26 cellular contexts compared by ENCODE assay signal in the genomic region with DNA sequence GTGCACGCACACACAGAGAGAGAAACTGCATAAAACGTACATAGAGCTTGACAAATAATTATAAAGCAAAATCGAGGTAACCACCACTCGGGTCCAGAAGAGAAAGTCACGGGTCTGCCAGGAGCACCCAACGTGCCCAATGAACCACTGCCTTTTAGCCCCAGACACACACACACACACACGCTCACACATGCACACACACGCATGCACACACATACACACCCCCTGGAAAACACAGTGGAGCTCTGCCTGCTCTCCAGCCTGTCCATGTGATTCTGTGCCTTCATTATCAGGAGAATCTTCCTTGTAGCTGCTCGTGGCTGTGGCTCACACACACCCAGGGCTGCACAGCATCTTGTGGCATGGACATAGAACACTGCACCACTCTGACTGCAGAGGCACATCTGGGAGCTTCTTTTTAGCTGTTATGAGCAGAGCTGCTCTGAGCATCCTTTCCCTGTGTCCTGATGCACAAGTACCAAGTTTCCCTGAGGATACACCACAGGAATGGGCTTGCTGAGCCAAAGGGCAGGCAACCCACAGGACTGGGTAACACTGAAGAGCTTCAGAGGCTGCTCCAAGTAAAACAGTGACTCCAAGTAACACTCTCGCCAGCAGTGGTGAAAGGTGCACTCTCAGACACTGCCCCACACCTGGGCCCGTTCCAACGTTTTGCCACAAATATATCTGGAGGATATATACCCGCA. TPM values are rescaled to one million over a fixed set of nuclear protein-coding genes. Genes with fewer than 3 reads are reported as not detected.
DNase-seq lines count a peak whose midpoint lies in the region; ATAC-seq and TF ChIP-seq lines count a peak whose summit lies in the region.
"Had no signal": no experiment of that assay in that cellular context is flagged by ENCODE, and none has a peak within 500 bp of the region (broad histone marks: within the 10 kb centered on the region; RNA-seq: fewer than 3 reads in every experiment).

No MANE protein-coding gene starts in this region.

- H3K4me3 ChIP-seq in SK-N-SH (ENCODE audit: low read depth in 2 of 2, low read length in 1 of 2) (no peak overlapping the region), colonic mucosa (no peak overlapping the region)
- H3K4me3 ChIP-seq: body of pancreas, mucosa of descending colon, ovary had no signal

- peak overlapping the region in 1 of 2 experiments; percentile 56; a peak in 2 of 4 replicates for H3K27ac ChIP-seq in SK-N-SH (ENCODE audit: low read depth in 2 of 2, low read length in 1 of 2)
- H3K27ac ChIP-seq in colonic mucosa, result no peak overlapping the region
- H3K27ac ChIP-seq: 22Rv1, body of pancreas, epithelial cell of prostate, ovary had no signal

- H3K27me3 Mint-ChIP-seq in activated CD4-positive, alpha-beta memory T cell treated with anti-CD3 and anti-CD28 coated beads for 36 hours, result no peaks in the 10 kb centered on the region
- H3K27me3 Mint-ChIP-seq in activated CD4-positive, alpha-beta memory T cell treated with anti-CD3 and anti-CD28 coated beads, Interleukin-2, amount 10 ng/mL, durations not matched to agents 7 days and 5 days, result no peaks in the 10 kb centered on the region
- H3K27me3 Mint-ChIP-seq in effector memory CD8-positive, alpha-beta T cell, result no peaks in the 10 kb centered on the region
- H3K27me3 Mint-ChIP-seq: activated CD8-positive, alpha-beta T cell treated with anti-CD3 and anti-CD28 coated beads for 36 hours; CD4-positive, CD25-positive, alpha-beta regulatory T cell had no signal

- no peak for ATAC-seq in effector memory CD8-positive, alpha-beta T cell (replicated peaks)
- ATAC-seq in HG02759 (IDR thresholded peaks at IDR 0.05; ENCODE audit: unreplicated experiment) (no peak), HG02642 (IDR thresholded peaks at IDR 0.05; ENCODE audit: poor library complexity, unreplicated experiment) (no peak)
- ATAC-seq: activated CD8-positive, alpha-beta T cell treated with anti-CD3 and anti-CD28 coated beads for 36 hours; body of pancreas; left colon; mucosa of descending colon; stimulated activated naive CD8-positive, alpha-beta T cell treated with anti-CD3 and anti-CD28 coated beads, Interleukin-15, Interleukin-2, amounts not matched to agents 100 U/mL and 50 U/mL, for 24 hours had no signal

- H3K79me2 ChIP-seq in SK-N-SH (ENCODE audit: insufficient read depth), result peaks cover 41% of the 10 kb centered on the region

- H3F3A ChIP-seq in SK-N-SH (replicated peaks; ENCODE audit: insufficient read depth), result peaks cover 3% of the 10 kb centered on the region

- 91% methylated on average over 13 of the region's 13 CpGs for whole genome bisulfite sequencing in SK-N-SH (ENCODE audit: low lambda C conversion rate)

- POLR2A ChIA-PET in activated CD4-positive, alpha-beta memory T cell treated with anti-CD3 and anti-CD28 coated beads for 36 hours (lab: Charles Lee), result no interaction called here
- POLR2A ChIA-PET in activated CD4-positive, alpha-beta memory T cell treated with anti-CD3 and anti-CD28 coated beads, Interleukin-2, amount 10 ng/mL, durations not matched to agents 7 days and 5 days (lab: Charles Lee), result no interaction called here
- POLR2A ChIA-PET in SK-N-SH (lab: Yijun Ruan, JAX), result no interaction called here

- no peak overlapping the region for H3K4me3 Mint-ChIP-seq in activated CD4-positive, alpha-beta memory T cell treated with anti-CD3 and anti-CD28 coated beads for 36 hours
- no peak overlapping the region for H3K4me3 Mint-ChIP-seq in activated CD4-positive, alpha-beta memory T cell treated with anti-CD3 and anti-CD28 coated beads, Interleukin-2, amount 10 ng/mL, durations not matched to agents 7 days and 5 days
- H3K4me3 Mint-ChIP-seq in effector memory CD8-positive, alpha-beta T cell, result no peak overlapping the region
- H3K4me3 Mint-ChIP-seq: activated CD8-positive, alpha-beta T cell treated with anti-CD3 and anti-CD28 coated beads for 36 hours; activated T-helper 1 cell treated with anti-CD3 and anti-CD28 coated beads, Interleukin-12 subunit alpha, Interleukin-12 subunit beta, Interleukin-2, Interleukin-4 antibody, amounts not matched to agents 30 ng/mL and 10 ng/mL and 1 ng/mL, durations not matched to agents 14 hours and 24 hours and 36 hours; CD4-positive, CD25-positive, alpha-beta regulatory T cell; immature natural killer cell; natural killer cell had no signal

- peaks cover 2% of the 10 kb centered on the region; the same call in 1 of the 2 replicates for H3K9me3 ChIP-seq in SK-N-SH
- H3K9me3 ChIP-seq in colonic mucosa, result no peaks in the 10 kb centered on the region
- H3K9me3 ChIP-seq: body of pancreas, ovary had no signal

- DNase-seq in activated CD4-positive, alpha-beta memory T cell treated with anti-CD3 and anti-CD28 coated beads for 36 hours, result no peak
- no peak for DNase-seq in activated CD4-positive, alpha-beta memory T cell treated with anti-CD3 and anti-CD28 coated beads, Interleukin-2, amount 10 ng/mL, durations not matched to agents 7 days and 5 days
- peak; percentile 48 for DNase-seq in SK-N-SH
- DNase-seq in effector memory CD8-positive, alpha-beta T cell, result no peak
- no peak for DNase-seq in HCEC 1CT
- no peak for DNase-seq in colonic mucosa
- DNase-seq: activated CD8-positive, alpha-beta memory T cell treated with anti-CD3 and anti-CD28 coated beads, Interleukin-2, amount 50 U/mL, for 48 hours; activated CD8-positive, alpha-beta T cell treated with anti-CD3 and anti-CD28 coated beads for 36 hours; activated naive CD4-positive, alpha-beta T cell treated with Interleukin-2 at 50 U/mL for 16 hours; body of pancreas; CD4-positive, CD25-positive, alpha-beta regulatory T cell; cerebellar nuclear complex; effector CD4-positive, alpha-beta T cell; hypothalamus; immature natural killer cell; left colon; mucosa of descending colon; natural killer cell; ovary; retina; stimulated activated naive CD8-positive, alpha-beta T cell treated with anti-CD3 and anti-CD28 coated beads, Interleukin-15, Interleukin-2, amounts not matched to agents 100 U/mL and 50 U/mL, for 24 hours had no signal

- peaks cover 38 to 45% of the 10 kb centered on the region in 2 experiments for H3K36me3 ChIP-seq in SK-N-SH (replicated peaks in 1 of 2; ENCODE audit: control insufficient read depth in 1 of 2, insufficient read depth in 2 of 2, low read length in 1 of 2)
- no peaks in the 10 kb centered on the region for H3K36me3 ChIP-seq in colonic mucosa
- H3K36me3 ChIP-seq: ovary had no signal

- TF ChIP-seq CTCF in SK-N-SH (IDR thresholded peaks at IDR 0.05), result no peak
- no peak for TF ChIP-seq CTCF in colonic mucosa (IDR thresholded peaks at IDR 0.05)

- peaks cover 14% of the 10 kb centered on the region for H3K9me3 Mint-ChIP-seq in activated CD4-positive, alpha-beta memory T cell treated with anti-CD3 and anti-CD28 coated beads for 36 hours
- H3K9me3 Mint-ChIP-seq in activated CD4-positive, alpha-beta memory T cell treated with anti-CD3 and anti-CD28 coated beads, Interleukin-2, amount 10 ng/mL, durations not matched to agents 7 days and 5 days, result peaks cover 14% of the 10 kb centered on the region
- peaks cover 2 to 13% of the 10 kb centered on the region in 2 donors for H3K9me3 Mint-ChIP-seq in effector memory CD8-positive, alpha-beta T cell

- CTCF ChIA-PET in activated CD4-positive, alpha-beta memory T cell treated with anti-CD3 and anti-CD28 coated beads for 36 hours (lab: Charles Lee), result interaction anchor here (2.0 kb wide), 1 partner anchor 15 kb away, joined by 6 read pairs; no protein-coding TSS in a partner anchor
- CTCF ChIA-PET in activated CD4-positive, alpha-beta memory T cell treated with anti-CD3 and anti-CD28 coated beads, Interleukin-2, amount 10 ng/mL, durations not matched to agents 7 days and 5 days (lab: Charles Lee), result interaction anchor here (0.7 to 1.1 kb wide), 2 partner anchors 12 to 335 kb away, joined by 3 to 4 read pairs; no protein-coding TSS in a partner anchor
- CTCF ChIA-PET in SK-N-SH (lab: Yijun Ruan, JAX), result interaction anchor here (1.1 to 2.3 kb wide), 4 partner anchors 8 to 119 kb away, joined by 3 to 20 read pairs (median 4); no protein-coding TSS in a partner anchor

- H3K9ac ChIP-seq in SK-N-SH (no peak overlapping the region), colonic mucosa (ENCODE audit: low read depth in 2 of 2, low read length in 2 of 2) (no peak overlapping the region)

- H4K20me1 ChIP-seq in SK-N-SH (ENCODE audit: insufficient read depth), result peaks cover 11% of the 10 kb centered on the region; the same call in 1 of the 2 replicates

- peaks cover 28% of the 10 kb centered on the region for H3K4me1 Mint-ChIP-seq in activated CD4-positive, alpha-beta memory T cell treated with anti-CD3 and anti-CD28 coated beads for 36 hours (ENCODE audit: low read depth)
- peaks cover 2% of the 10 kb centered on the region for H3K4me1 Mint-ChIP-seq in activated CD4-positive, alpha-beta memory T cell treated with anti-CD3 and anti-CD28 coated beads, Interleukin-2, amount 10 ng/mL, durations not matched to agents 7 days and 5 days
- peaks cover 0 to 3% of the 10 kb centered on the region in 2 donors for H3K4me1 Mint-ChIP-seq in effector memory CD8-positive, alpha-beta T cell (ENCODE audit: low read depth in 2 of 2)

- peak overlapping the region; percentile 24 for H3K27ac Mint-ChIP-seq in activated CD4-positive, alpha-beta memory T cell treated with anti-CD3 and anti-CD28 coated beads for 36 hours
- H3K27ac Mint-ChIP-seq in activated CD4-positive, alpha-beta memory T cell treated with anti-CD3 and anti-CD28 coated beads, Interleukin-2, amount 10 ng/mL, durations not matched to agents 7 days and 5 days, result no peak overlapping the region
- H3K27ac Mint-ChIP-seq in effector memory CD8-positive, alpha-beta T cell, result peak overlapping the region; percentile 49 to 70
- H3K27ac Mint-ChIP-seq: activated CD8-positive, alpha-beta T cell treated with anti-CD3 and anti-CD28 coated beads for 36 hours; activated T-helper 1 cell treated with anti-CD3 and anti-CD28 coated beads, Interleukin-12 subunit alpha, Interleukin-12 subunit beta, Interleukin-2, Interleukin-4 antibody, amounts not matched to agents 30 ng/mL and 10 ng/mL and 1 ng/mL, durations not matched to agents 14 hours and 24 hours and 36 hours; natural killer cell had no signal

- no peak overlapping the region for H2AFZ ChIP-seq in SK-N-SH (ENCODE audit: low read depth)

- peaks cover 6 to 12% of the 10 kb centered on the region in 2 experiments; a peak in 2 of 4 replicates for H3K4me1 ChIP-seq in SK-N-SH (ENCODE audit: control insufficient read depth in 1 of 2, insufficient read depth in 2 of 2, low read depth in 1 of 2, low read length in 1 of 2)
- H3K4me1 ChIP-seq in colonic mucosa, result no peaks in the 10 kb centered on the region
- H3K4me1 ChIP-seq: body of pancreas had no signal

- intact Hi-C loops in activated CD4-positive, alpha-beta memory T cell treated with anti-CD3 and anti-CD28 coated beads for 36 hours (cut with micrococcal nuclease), result no loop called here
- intact Hi-C loops in colonic mucosa (cut with DNase I), result no loop called here

- H3K4me2 ChIP-seq in SK-N-SH, result no peak overlapping the region

- peaks cover 50% of the 10 kb centered on the region for H3K36me3 Mint-ChIP-seq in activated CD4-positive, alpha-beta memory T cell treated with anti-CD3 and anti-CD28 coated beads for 36 hours
- peaks cover 33% of the 10 kb centered on the region for H3K36me3 Mint-ChIP-seq in activated CD4-positive, alpha-beta memory T cell treated with anti-CD3 and anti-CD28 coated beads, Interleukin-2, amount 10 ng/mL, durations not matched to agents 7 days and 5 days (ENCODE audit: low read depth)
- H3K36me3 Mint-ChIP-seq in effector memory CD8-positive, alpha-beta T cell (ENCODE audit: insufficient read depth), result peaks cover 13% of the 10 kb centered on the region

- no peak for TF ChIP-seq RAD21 in SK-N-SH (IDR thresholded peaks at IDR 0.05; ENCODE audit: low read length)

- H3K9me2 ChIP-seq in SK-N-SH, result no peaks in the 10 kb centered on the region

- no peaks in the 10 kb centered on the region for H3K27me3 ChIP-seq in SK-N-SH (ENCODE audit: insufficient read depth)
- no peaks in the 10 kb centered on the region for H3K27me3 ChIP-seq in colonic mucosa
- H3K27me3 ChIP-seq: body of pancreas, ovary had no signal

- no peak for TF ChIP-seq EP300 in SK-N-SH (IDR thresholded peaks at IDR 0.05; ENCODE audit: borderline replicate concordance in 1 of 2, low read depth in 1 of 2, low read length in 1 of 2)

RNA-seq across cellular contexts. Expression of a gene that starts 58.9 kb away (rescaled TPM):
- 10 to 100 TPM; 43.2 to 46.0 TPM for total RNA-seq in activated CD4-positive, alpha-beta memory T cell treated with anti-CD3 and anti-CD28 coated beads for 36 hours
- total RNA-seq in activated CD4-positive, alpha-beta memory T cell treated with anti-CD3 and anti-CD28 coated beads, Interleukin-2, amount 10 ng/mL, durations not matched to agents 7 days and 5 days, result 10 to 100 TPM; 20.9 to 22.0 TPM
- polyA plus RNA-seq in SK-N-SH (2012; rRNA removed), result 6.2 and 8.9 TPM in 2 replicates
- polyA plus RNA-seq in SK-N-SH (2012; cell fraction: cytosol; rRNA removed), result 6.8 and 7.3 TPM in 2 replicates
- polyA plus RNA-seq in SK-N-SH (2012; cell fraction: nucleus; rRNA removed), result 9.8 and 10.4 TPM in 2 replicates
- total RNA-seq in colonic mucosa, result 10 to 100 TPM; 14.0 to 14.4 TPM
